18 cellular contexts compared by ENCODE assay signal in the genomic region with DNA sequence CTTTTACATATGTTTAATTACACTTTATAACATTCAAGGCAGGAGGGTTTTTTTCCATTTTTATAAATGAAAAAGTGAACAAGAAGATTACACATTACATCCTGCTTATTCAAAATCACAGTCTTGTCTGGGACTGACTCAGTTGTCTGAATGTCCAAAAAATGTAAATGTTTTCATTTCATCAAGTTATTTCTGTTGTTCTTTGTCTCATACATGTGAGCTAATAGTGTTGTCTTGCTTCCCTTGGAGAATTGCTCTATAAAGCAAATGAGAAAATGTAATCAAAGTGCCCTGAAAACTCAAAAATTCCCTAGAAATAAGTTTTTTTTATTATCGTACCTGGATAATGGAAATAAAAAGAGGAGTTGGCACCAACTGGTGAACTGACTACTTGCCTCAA.
"Had no signal": no experiment of that assay in that cellular context is flagged by ENCODE, and none has a peak within 500 bp of the region (broad histone marks: within the 10 kb centered on the region; RNA-seq: fewer than 3 reads in every experiment).

No MANE protein-coding gene starts in this region.

- ATAC-seq: Panc1, PC-3 had no signal

- DNase-seq: KG1, MM.1S, NCI-H1092 treated with DMSO at 0.1 percent for 48 hours, NCI-H1436, NCI-H187, NCI-H2029, NCI-H2081 treated with DMSO at 0.1 percent for 48 hours, NCI-H2171, NCI-H226, NCI-H446, NCI-H510A, NCI-H524 treated with DMSO at 0.1 percent for 48 hours, NCI-H69, NCI-H774, PC-3, SHP77 had no signal

- H3K27ac ChIP-seq: RWPE1 had no signal
